ENCODE assay signal across 8 cellular contexts in genomic region chr15:56919708-56920637, GRCh38. TPM values are rescaled to one million over a fixed set of nuclear protein-coding genes. Genes with fewer than 3 reads are reported as not detected.
DNase-seq lines count a peak whose midpoint lies in the region; ATAC-seq and TF ChIP-seq lines count a peak whose summit lies in the region.

No MANE protein-coding gene starts in this region.

- H3K4me1 Mint-ChIP-seq in T-helper 2 cell treated with Interferon-gamma antibody and Interleukin-4, amounts not matched to agents 5 μg/mL and 100 μg/mL, for 36 hours (ENCODE audit: low read depth) = peaks cover 30% of the 10 kb centered on the region

- peaks cover 0 to 3% (median 1%) of the 10 kb centered on the region in 4 donors for H3K36me3 ChIP-seq in liver (ENCODE audit: control insufficient read depth in 4 of 4, insufficient read depth in 3 of 4, low read depth in 1 of 4, low read length in 3 of 4)

- TF ChIP-seq CTCF in HL-60 (IDR thresholded peaks at IDR 0.05; ENCODE audit: insufficient read depth, low read length) = no peak
- TF ChIP-seq CTCF in liver (IDR thresholded peaks at IDR 0.05; ENCODE audit: low read depth, low read length, missing input control) = no peak

- H3K27ac Mint-ChIP-seq in T-helper 2 cell treated with Interferon-gamma antibody and Interleukin-4, amounts not matched to agents 5 μg/mL and 100 μg/mL, for 36 hours = peak overlapping the region; percentile 87

- peak; percentile 38 for DNase-seq in Ammon's horn (ENCODE audit: low spot score)
- peak in 1 of 2 experiments; percentile 33 for DNase-seq in HL-60 (ENCODE audit: low read depth in 1 of 2, low spot score in 1 of 2)
- peak; percentile 10 for DNase-seq in T-helper 2 cell treated with Interferon-gamma antibody and Interleukin-4, amounts not matched to agents 5 μg/mL and 100 μg/mL, for 36 hours (ENCODE audit: low spot score)
- DNase-seq in cerebellum (ENCODE audit: low spot score) = peak; percentile 13
- peak; percentile 32 for DNase-seq in stimulated activated naive CD8-positive, alpha-beta T cell treated with anti-CD3 and anti-CD28 coated beads, Interleukin-15, Interleukin-2, amounts not matched to agents 100 U/mL and 50 U/mL, for 24 hours
- no peak for DNase-seq in dedifferentiated amniotic fluid mesenchymal stem cell (ENCODE audit: extremely low spot score)

- H3K27me3 Mint-ChIP-seq in T-helper 2 cell treated with Interferon-gamma antibody and Interleukin-4, amounts not matched to agents 5 μg/mL and 100 μg/mL, for 36 hours (ENCODE audit: low read depth) = no peaks in the 10 kb centered on the region

- no peaks in the 10 kb centered on the region for H3K27me3 ChIP-seq in HL-60 (ENCODE audit: insufficient read depth, poor library complexity, severe bottlenecking)
- H3K27me3 ChIP-seq in liver (ENCODE audit: control insufficient read depth in 4 of 4, insufficient read depth in 4 of 4, low read length in 3 of 4) = no peaks in the 10 kb centered on the region

- H3K9me3 ChIP-seq in liver (ENCODE audit: control insufficient read depth in 4 of 4, low read length in 3 of 4) = no peaks in the 10 kb centered on the region

- TF ChIP-seq RAD21 in liver (IDR thresholded peaks at IDR 0.05) = no peak

- H3K4me1 ChIP-seq in liver (ENCODE audit: control insufficient read depth in 4 of 4, insufficient read depth in 4 of 4, low read length in 3 of 4) = peaks cover 2 to 22% (median 14%) of the 10 kb centered on the region in 4 donors

- peak; percentile 7 for ATAC-seq in GM18909 (IDR thresholded peaks at IDR 0.05; ENCODE audit: poor library complexity, unreplicated experiment)
- no peak for ATAC-seq in stimulated activated naive CD8-positive, alpha-beta T cell treated with anti-CD3 and anti-CD28 coated beads, Interleukin-15, Interleukin-2, amounts not matched to agents 100 U/mL and 50 U/mL, for 24 hours

- H3K27ac ChIP-seq in HL-60 (replicated peaks) (peak overlapping the region; percentile 88), liver (ENCODE audit: low read depth in 1 of 2, low read length in 2 of 2) (peak overlapping the region; percentile 92 to 93)

- H3K9me3 Mint-ChIP-seq in T-helper 2 cell treated with Interferon-gamma antibody and Interleukin-4, amounts not matched to agents 5 μg/mL and 100 μg/mL, for 36 hours = no peaks in the 10 kb centered on the region

- H3K4me3 Mint-ChIP-seq in T-helper 2 cell treated with Interferon-gamma antibody and Interleukin-4, amounts not matched to agents 5 μg/mL and 100 μg/mL, for 36 hours = peak overlapping the region; percentile 88

- H3K9ac ChIP-seq in liver (ENCODE audit: low read depth in 1 of 2, low read length in 2 of 2) = peak overlapping the region; percentile 57 to 84

- peaks cover 30% of the 10 kb centered on the region for H3K36me3 Mint-ChIP-seq in T-helper 2 cell treated with Interferon-gamma antibody and Interleukin-4, amounts not matched to agents 5 μg/mL and 100 μg/mL, for 36 hours (ENCODE audit: low read depth)

- H3K4me3 ChIP-seq in HL-60 (replicated peaks; ENCODE audit: insufficient read depth, low read length) = peak overlapping the region; percentile 73
- H3K4me3 ChIP-seq in liver (ENCODE audit: low read depth in 1 of 3, low read length in 3 of 3) = peak overlapping the region; percentile 64 to 100 (median 91)

- 5% methylated on average over 30 of the region's 30 CpGs for WGBS in liver

TF ChIP-seq in liver, 16 proteins besides CTCF, POLR2A, EP300 and RAD21:
- TF ChIP-seq YY1 (IDR thresholded peaks at IDR 0.05) (peak; percentile 36), MAX (IDR thresholded peaks at IDR 0.05) (no peak), ZBTB33 (IDR thresholded peaks at IDR 0.05) (no peak), JUND (IDR thresholded peaks at IDR 0.05) (no peak), TAF1 (conservative IDR thresholded peaks at IDR 0.05) (no peak), HNF4G (IDR thresholded peaks at IDR 0.05) (peak; percentile 11), ATF3 (IDR thresholded peaks at IDR 0.05) (no peak), REST (IDR thresholded peaks at IDR 0.05) (no peak), SP1 (IDR thresholded peaks at IDR 0.05) (no peak), HNF4A (conservative IDR thresholded peaks at IDR 0.05) (peak in 1 of 2 donors; percentile 21), FOXA1 (IDR thresholded peaks at IDR 0.05) (no peak), EGR1 (IDR thresholded peaks at IDR 0.05; ENCODE audit: low read depth in 2 of 2) (no peak), FOXA2 (IDR thresholded peaks at IDR 0.05) (no peak), GABPA (IDR thresholded peaks at IDR 0.05 in 1 of 2, conservative IDR thresholded peaks at IDR 0.05 in 1 of 2) (no peak)

RNA-seq across cellular contexts. Expression of gene TCF12, which starts 1.5 kb away (rescaled TPM):
- total RNA-seq in cerebellum (250 TPM), liver (10 to 100 TPM; 34.9 to 38.3 TPM)
- 1 to 10 TPM; 8.7 to 9.8 TPM for polyA plus RNA-seq in liver
